ENCODE assay signal across 1 cellular context in genomic region chr18:12278765-12279682, GRCh38.
TF ChIP-seq lines count a peak whose summit lies in the region.

No MANE protein-coding gene starts in this region.

TF ChIP-seq in HepG2, 621 proteins besides CTCF, POLR2A, EP300 and RAD21 (continued from another document):
- TF ChIP-seq PHF20 (CRISPR knock-in tag; IDR thresholded peaks at IDR 0.05) (0 out of 2 replicates have a peak, but pooled peaks have one; percentile 44), ZBTB37 (CRISPR knock-in tag; IDR thresholded peaks at IDR 0.05) (no peak), ZNF460 (CRISPR knock-in tag; IDR thresholded peaks at IDR 0.05; ENCODE audit: borderline replicate concordance) (no peak), TFDP1 (CRISPR knock-in tag; IDR thresholded peaks at IDR 0.05; ENCODE audit: borderline replicate concordance) (peak; percentile 54; the same call in 1 of the 2 replicates), CEBPZ (IDR thresholded peaks at IDR 0.05; ENCODE audit: low read length) (no peak), ZNF407 (CRISPR knock-in tag; IDR thresholded peaks at IDR 0.05; ENCODE audit: not compliant biosample characterization) (no peak), FOXA3 (CRISPR knock-in tag; IDR thresholded peaks at IDR 0.05) (0 out of 2 replicates have a peak, but pooled peaks have one; percentile 26), HOMEZ (CRISPR knock-in tag; IDR thresholded peaks at IDR 0.05; ENCODE audit: low read depth) (no peak), ZNF598 (CRISPR knock-in tag; IDR thresholded peaks at IDR 0.05; ENCODE audit: borderline replicate concordance) (no peak), ZNF747 (CRISPR knock-in tag; IDR thresholded peaks at IDR 0.05; ENCODE audit: borderline replicate concordance) (0 out of 2 replicates have a peak, but pooled peaks have one; percentile 28), THYN1 (CRISPR knock-in tag; IDR thresholded peaks at IDR 0.05; ENCODE audit: borderline replicate concordance, low read depth) (no peak), NFE2L2 (IDR thresholded peaks at IDR 0.05; ENCODE audit: low read length) (no peak), ELF3 (CRISPR knock-in tag; IDR thresholded peaks at IDR 0.05) (no peak), ZNF180 (CRISPR knock-in tag; IDR thresholded peaks at IDR 0.05; ENCODE audit: borderline replicate concordance, low read depth) (no peak), NR2F1 (CRISPR knock-in tag; IDR thresholded peaks at IDR 0.05) (no peak), SMAD3 (CRISPR knock-in tag; IDR thresholded peaks at IDR 0.05) (no peak), ZNF782 (CRISPR knock-in tag; IDR thresholded peaks at IDR 0.05; ENCODE audit: borderline replicate concordance) (no peak), ZNF143 (CRISPR knock-in tag; IDR thresholded peaks at IDR 0.05) (no peak), ZNF20 (CRISPR knock-in tag; IDR thresholded peaks at IDR 0.05) (no peak), ISL2 (CRISPR knock-in tag; IDR thresholded peaks at IDR 0.05) (no peak), CSRNP2 (CRISPR knock-in tag; conservative IDR thresholded peaks at IDR 0.05; ENCODE audit: low read depth) (no peak), ZNF547 (CRISPR knock-in tag; IDR thresholded peaks at IDR 0.05) (no peak), ZNF678 (CRISPR knock-in tag; IDR thresholded peaks at IDR 0.05) (no peak), ZNF33A (CRISPR knock-in tag; IDR thresholded peaks at IDR 0.05; ENCODE audit: borderline replicate concordance) (no peak), ZNF292 (CRISPR knock-in tag; IDR thresholded peaks at IDR 0.05; ENCODE audit: borderline replicate concordance, low read depth) (peak; percentile 40; the same call in 1 of the 2 replicates), TEAD2 (CRISPR knock-in tag; IDR thresholded peaks at IDR 0.05) (no peak), ZSCAN29 (CRISPR knock-in tag; conservative IDR thresholded peaks at IDR 0.05) (no peak)
